1 cellular context compared by ENCODE assay signal in the genomic region with DNA sequence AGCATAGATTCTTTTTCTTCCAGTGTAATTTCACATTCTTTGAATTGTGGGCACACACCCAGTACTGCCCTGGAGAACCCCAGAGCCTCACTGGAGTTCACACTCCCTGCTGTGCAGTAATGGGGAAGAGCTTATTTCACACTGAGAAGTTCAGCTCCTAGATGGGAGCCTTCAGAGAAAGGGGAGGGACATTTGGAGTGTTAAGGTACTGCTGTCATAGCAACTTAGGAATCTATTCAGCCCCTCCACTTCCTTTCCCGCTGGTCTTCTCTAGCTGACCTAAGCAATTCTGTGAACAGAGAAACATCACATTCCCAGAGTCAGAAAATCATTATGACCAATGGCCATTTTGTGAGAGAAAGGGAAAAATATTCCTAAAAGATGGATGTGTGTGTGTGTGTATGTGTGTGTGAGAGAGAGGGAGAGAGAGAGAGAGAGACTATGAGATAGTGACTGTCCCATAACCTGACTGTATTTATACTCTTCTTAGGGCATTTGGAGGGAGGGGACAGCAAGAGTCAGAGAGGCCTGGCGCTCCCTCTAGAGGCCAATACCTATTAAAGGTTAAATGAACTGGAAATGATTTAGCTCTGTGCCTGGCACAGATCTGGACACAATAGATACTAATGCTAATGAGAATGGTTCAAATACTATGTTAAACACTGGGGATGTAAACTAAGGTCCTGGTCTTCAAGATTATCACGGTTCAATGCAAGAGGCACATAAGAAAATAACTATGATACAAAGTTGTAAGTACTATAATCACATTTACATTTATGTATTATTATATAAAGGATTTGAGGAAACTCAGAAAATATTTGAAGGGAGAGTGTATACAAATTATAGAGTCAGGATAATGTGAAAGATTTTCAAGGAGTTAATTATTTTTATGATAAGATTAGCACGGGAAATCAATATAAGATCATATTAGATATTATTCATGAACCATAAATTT.
TF ChIP-seq lines count a peak whose summit lies in the region.

No MANE protein-coding gene starts in this region.

TF ChIP-seq in HEK293, 187 proteins besides CTCF, POLR2A, EP300 and RAD21 (continued from another document):
- no peak for TF ChIP-seq TCF7L2 (IDR thresholded peaks at IDR 0.05; ENCODE audit: borderline replicate concordance, low read depth, low read length)
- TF ChIP-seq, protein P1, sequence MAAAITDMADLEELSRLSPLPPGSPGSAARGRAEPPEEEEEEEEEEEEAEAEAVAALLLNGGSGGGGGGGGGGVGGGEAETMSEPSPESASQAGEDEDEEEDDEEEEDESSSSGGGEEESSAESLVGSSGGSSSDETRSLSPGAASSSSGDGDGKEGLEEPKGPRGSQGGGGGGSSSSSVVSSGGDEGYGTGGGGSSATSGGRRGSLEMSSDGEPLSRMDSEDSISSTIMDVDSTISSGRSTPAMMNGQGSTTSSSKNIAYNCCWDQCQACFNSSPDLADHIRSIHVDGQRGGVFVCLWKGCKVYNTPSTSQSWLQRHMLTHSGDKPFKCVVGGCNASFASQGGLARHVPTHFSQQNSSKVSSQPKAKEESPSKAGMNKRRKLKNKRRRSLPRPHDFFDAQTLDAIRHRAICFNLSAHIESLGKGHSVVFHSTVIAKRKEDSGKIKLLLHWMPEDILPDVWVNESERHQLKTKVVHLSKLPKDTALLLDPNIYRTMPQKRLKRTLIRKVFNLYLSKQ (tag by site-specific recombination; IDR thresholded peaks at IDR 0.05; ENCODE audit: borderline replicate concordance): no peak
- no peak for TF ChIP-seq ZNF560 (tag by site-specific recombination; IDR thresholded peaks at IDR 0.05; ENCODE audit: borderline replicate concordance)
- TF ChIP-seq, protein P2, sequence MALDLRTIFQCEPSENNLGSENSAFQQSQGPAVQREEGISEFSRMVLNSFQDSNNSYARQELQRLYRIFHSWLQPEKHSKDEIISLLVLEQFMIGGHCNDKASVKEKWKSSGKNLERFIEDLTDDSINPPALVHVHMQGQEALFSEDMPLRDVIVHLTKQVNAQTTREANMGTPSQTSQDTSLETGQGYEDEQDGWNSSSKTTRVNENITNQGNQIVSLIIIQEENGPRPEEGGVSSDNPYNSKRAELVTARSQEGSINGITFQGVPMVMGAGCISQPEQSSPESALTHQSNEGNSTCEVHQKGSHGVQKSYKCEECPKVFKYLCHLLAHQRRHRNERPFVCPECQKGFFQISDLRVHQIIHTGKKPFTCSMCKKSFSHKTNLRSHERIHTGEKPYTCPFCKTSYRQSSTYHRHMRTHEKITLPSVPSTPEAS (tag by site-specific recombination; IDR thresholded peaks at IDR 0.05): 0 out of 2 replicates have a peak, but pooled peaks have one; percentile 24
- TF ChIP-seq ZNF112 (tag by site-specific recombination; IDR thresholded peaks at IDR 0.05): no peak
- no peak for TF ChIP-seq ZNF561 (tag by site-specific recombination; IDR thresholded peaks at IDR 0.05; ENCODE audit: borderline replicate concordance)
- TF ChIP-seq ZNF596 (tag by site-specific recombination; IDR thresholded peaks at IDR 0.05): 0 out of 2 replicates have a peak, but pooled peaks have one; percentile 44
- TF ChIP-seq ZBTB17 (tag by site-specific recombination; IDR thresholded peaks at IDR 0.05): no peak
- TF ChIP-seq SCRT1 (tag by site-specific recombination; IDR thresholded peaks at IDR 0.05; ENCODE audit: borderline replicate concordance): no peak
- no peak for TF ChIP-seq ZNF174 (tag by site-specific recombination; IDR thresholded peaks at IDR 0.05)
- TF ChIP-seq, protein P3, sequence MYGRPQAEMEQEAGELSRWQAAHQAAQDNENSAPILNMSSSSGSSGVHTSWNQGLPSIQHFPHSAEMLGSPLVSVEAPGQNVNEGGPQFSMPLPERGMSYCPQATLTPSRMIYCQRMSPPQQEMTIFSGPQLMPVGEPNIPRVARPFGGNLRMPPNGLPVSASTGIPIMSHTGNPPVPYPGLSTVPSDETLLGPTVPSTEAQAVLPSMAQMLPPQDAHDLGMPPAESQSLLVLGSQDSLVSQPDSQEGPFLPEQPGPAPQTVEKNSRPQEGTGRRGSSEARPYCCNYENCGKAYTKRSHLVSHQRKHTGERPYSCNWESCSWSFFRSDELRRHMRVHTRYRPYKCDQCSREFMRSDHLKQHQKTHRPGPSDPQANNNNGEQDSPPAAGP (tag by site-specific recombination; IDR thresholded peaks at IDR 0.05): no peak
- TF ChIP-seq ZNF654 (tag by site-specific recombination; IDR thresholded peaks at IDR 0.05; ENCODE audit: low read depth): peak; percentile 73
- TF ChIP-seq BCL11B (tag by site-specific recombination; IDR thresholded peaks at IDR 0.05; ENCODE audit: low read depth): no peak
- TF ChIP-seq ZNF529 (tag by site-specific recombination; IDR thresholded peaks at IDR 0.05; ENCODE audit: insufficient replicate concordance): no peak
- no peak for TF ChIP-seq ZNF629 (tag by site-specific recombination; IDR thresholded peaks at IDR 0.05)
- no peak for TF ChIP-seq BCL11A (tag by site-specific recombination; IDR thresholded peaks at IDR 0.05; ENCODE audit: low read depth)
- TF ChIP-seq HOXA7 (CRISPR knock-in tag; IDR thresholded peaks at IDR 0.05; ENCODE audit: borderline replicate concordance): no peak
- TF ChIP-seq ZSCAN16 (tag by site-specific recombination; IDR thresholded peaks at IDR 0.05): no peak
- TF ChIP-seq ZNF571 (tag by site-specific recombination; IDR thresholded peaks at IDR 0.05): no peak
- TF ChIP-seq ZNF366 (tag by site-specific recombination; conservative IDR thresholded peaks at IDR 0.05): 0 out of 2 replicates have a peak, but pooled peaks have one; percentile 15
- TF ChIP-seq ZNF391 (tag by site-specific recombination; IDR thresholded peaks at IDR 0.05; ENCODE audit: borderline replicate concordance, low read depth): no peak
- no peak for TF ChIP-seq ZSCAN23 (tag by site-specific recombination; IDR thresholded peaks at IDR 0.05)
TF ChIP-seq in HEK293: peak in this region for 5.
